In genomic region chr2:207468504-207468903, GRCh38 we compare ENCODE assay signal across 17 cellular contexts.
DNase-seq lines count a peak whose midpoint lies in the region; ATAC-seq, FAIRE-seq and TF ChIP-seq lines count a peak whose summit lies in the region.
"Had no signal": no experiment of that assay in that cellular context is flagged by ENCODE, and none has a peak within 500 bp of the region (broad histone marks: within the 10 kb centered on the region; RNA-seq: fewer than 3 reads in every experiment).

No MANE protein-coding gene starts in this region.

- H3K36me3 ChIP-seq in breast epithelium: no peaks in the 10 kb centered on the region
- no peaks in the 10 kb centered on the region for H3K36me3 ChIP-seq in astrocyte (ENCODE audit: insufficient read depth, low read length)

- H3K4me1 Mint-ChIP-seq in MCF 10A (ENCODE audit: insufficient read depth, unreplicated experiment) (peaks cover 21% of the 10 kb centered on the region), astrocyte (ENCODE audit: low read depth, unreplicated experiment) (peaks cover 29% of the 10 kb centered on the region), immature natural killer cell (peaks cover 27 to 35% of the 10 kb centered on the region in 2 donors)
- H3K4me1 Mint-ChIP-seq in stimulated activated naive B cell treated with anti-CD40 and anti-IgM and Interleukin-4, amounts not matched to agents 10 μg/mL and 1 μg/mL and 100 μg/mL, for 72 hours: peaks cover 0 to 16% of the 10 kb centered on the region in 2 donors

- H3K4me2 ChIP-seq in astrocyte (ENCODE audit: low read length): no peak overlapping the region
- H3K4me2 ChIP-seq: A549 had no signal

- H3K27ac ChIP-seq in breast epithelium: peak overlapping the region in 1 of 2 donors; percentile 38
- H3K27ac ChIP-seq in astrocyte (ENCODE audit: low read depth, low read length): peak overlapping the region; percentile 40

- intact Hi-C loops in MCF 10A (cut with micrococcal nuclease) (no loop called here), breast epithelium (cut with DNase I; ENCODE audit: low total_unique reads) (no loop called here)

- H2AFZ ChIP-seq in astrocyte (ENCODE audit: low read depth, low read length): no peak overlapping the region

- no peaks in the 10 kb centered on the region for H3K9me3 Mint-ChIP-seq in MCF 10A (ENCODE audit: unreplicated experiment)
- peaks cover 5% of the 10 kb centered on the region for H3K9me3 Mint-ChIP-seq in astrocyte (ENCODE audit: unreplicated experiment)
- H3K9me3 Mint-ChIP-seq in immature natural killer cell: no peaks in the 10 kb centered on the region
- no peaks in the 10 kb centered on the region for H3K9me3 Mint-ChIP-seq in stimulated activated naive B cell treated with anti-CD40 and anti-IgM and Interleukin-4, amounts not matched to agents 10 μg/mL and 1 μg/mL and 100 μg/mL, for 72 hours
- H3K9me3 Mint-ChIP-seq: CD4-positive, alpha-beta T cell; H9 had no signal

- POLR2A ChIA-PET in MCF 10A (lab: Yijun Ruan, JAX): interaction anchor here (0.6 to 1.5 kb wide), 2 partner anchors 134 to 214 kb away, joined by 3 to 5 read pairs; no protein-coding TSS in a partner anchor

- TF ChIP-seq POLR2A in breast epithelium (IDR thresholded peaks at IDR 0.05): no peak

- H3K9ac ChIP-seq in astrocyte (ENCODE audit: low read length): no peak overlapping the region

- H3K4me3 ChIP-seq in breast epithelium (no peak overlapping the region), astrocyte (ENCODE audit: insufficient read depth, low read depth, low read length) (no peak overlapping the region)
- H3K4me3 ChIP-seq: A549 had no signal

- H3K36me3 Mint-ChIP-seq in MCF 10A (ENCODE audit: insufficient read depth, unreplicated experiment): no peaks in the 10 kb centered on the region
- no peaks in the 10 kb centered on the region for H3K36me3 Mint-ChIP-seq in astrocyte (ENCODE audit: low read depth, unreplicated experiment)
- no peaks in the 10 kb centered on the region for H3K36me3 Mint-ChIP-seq in immature natural killer cell
- H3K36me3 Mint-ChIP-seq in stimulated activated naive B cell treated with anti-CD40 and anti-IgM and Interleukin-4, amounts not matched to agents 10 μg/mL and 1 μg/mL and 100 μg/mL, for 72 hours: peaks cover 0 to 1% of the 10 kb centered on the region in 2 donors

- no peak overlapping the region for H3K4me3 Mint-ChIP-seq in MCF 10A (ENCODE audit: unreplicated experiment)
- H3K4me3 Mint-ChIP-seq in astrocyte (ENCODE audit: unreplicated experiment): no peak overlapping the region
- peak overlapping the region in 3 of 5 donors; percentile 14 to 65 (median 64) for H3K4me3 Mint-ChIP-seq in immature natural killer cell
- H3K4me3 Mint-ChIP-seq in stimulated activated naive B cell treated with anti-CD40 and anti-IgM and Interleukin-4, amounts not matched to agents 10 μg/mL and 1 μg/mL and 100 μg/mL, for 72 hours: no peak overlapping the region
- H3K4me3 Mint-ChIP-seq: CD4-positive, alpha-beta T cell; H9 had no signal

- no peaks in the 10 kb centered on the region for H4K20me1 ChIP-seq in astrocyte (ENCODE audit: insufficient read depth, low read length)

- no peaks in the 10 kb centered on the region for H3K4me1 ChIP-seq in breast epithelium
- peaks cover 21% of the 10 kb centered on the region for H3K4me1 ChIP-seq in astrocyte (ENCODE audit: insufficient read depth, low read length)

- no peak for FAIRE-seq in astrocyte (lab: Jason Lieb, UNC)
- FAIRE-seq: A549 had no signal

- CTCF ChIA-PET in MCF 10A (lab: Yijun Ruan, JAX): interaction anchor here (0.6 to 6.9 kb wide), 5 partner anchors 210 to 667 kb away, joined by 3 to 85 read pairs (median 4); no protein-coding TSS in a partner anchor

- DNase-seq in MCF 10A (ENCODE audit: unreplicated experiment) (no peak), breast epithelium (ENCODE audit: low spot score in 2 of 2) (no peak), astrocyte (ENCODE audit: low read depth) (no peak), immature natural killer cell (no peak), NCI-H82 treated with DMSO at 0.1 percent for 48 hours (lab: John Stamatoyannopoulos, UW; ENCODE audit: unreplicated experiment) (no peak), NCI-H1092 (lab: John Stamatoyannopoulos, UW) (no peak), NCI-H2107 (lab: John Stamatoyannopoulos, UW) (no peak)
- no peak for DNase-seq in stimulated activated naive B cell treated with anti-CD40 and anti-IgM and Interleukin-4, amounts not matched to agents 10 μg/mL and 1 μg/mL and 100 μg/mL, for 72 hours
- DNase-seq: CD4-positive, alpha-beta T cell; GF-D8; H9; NCI-H1436 treated with DMSO at 0.1 percent for 48 hours; NCI-H2029; NCI-H2171; NCI-H526 had no signal

- no peaks in the 10 kb centered on the region for H3K9me3 ChIP-seq in breast epithelium
- no peaks in the 10 kb centered on the region for H3K9me3 ChIP-seq in astrocyte (ENCODE audit: insufficient read depth, low read depth, low read length)
- H3K9me3 ChIP-seq: A549 had no signal

- ATAC-seq in stimulated activated naive B cell treated with anti-CD40 and anti-IgM and Interleukin-4, amounts not matched to agents 10 μg/mL and 1 μg/mL and 100 μg/mL, for 72 hours (replicated peaks): no peak
- ATAC-seq: A549, Panc1 had no signal

- TF ChIP-seq CTCF in MCF 10A (IDR thresholded peaks at IDR 0.05; ENCODE audit: unreplicated experiment): no peak
- TF ChIP-seq CTCF in breast epithelium (IDR thresholded peaks at IDR 0.05): no peak
- TF ChIP-seq CTCF in astrocyte (IDR thresholded peaks at IDR 0.05; ENCODE audit: insufficient read depth, low read depth, low read length): no peak

- H3K27ac Mint-ChIP-seq in MCF 10A (ENCODE audit: low read depth, unreplicated experiment) (peak overlapping the region; percentile 87), astrocyte (ENCODE audit: unreplicated experiment) (no peak overlapping the region), immature natural killer cell (peak overlapping the region in 5 of 6 donors; percentile 35 to 85 (median 64))
- peak overlapping the region; percentile 37 for H3K27ac Mint-ChIP-seq in stimulated activated naive B cell treated with anti-CD40 and anti-IgM and Interleukin-4, amounts not matched to agents 10 μg/mL and 1 μg/mL and 100 μg/mL, for 72 hours
- H3K27ac Mint-ChIP-seq: CD4-positive, alpha-beta T cell; H9 had no signal

- no peaks in the 10 kb centered on the region for H3K79me2 ChIP-seq in astrocyte (ENCODE audit: insufficient read depth, low read length)

- H3K27me3 Mint-ChIP-seq in MCF 10A (ENCODE audit: insufficient read depth, unreplicated experiment): no peaks in the 10 kb centered on the region
- H3K27me3 Mint-ChIP-seq in astrocyte (ENCODE audit: low read depth, unreplicated experiment): no peaks in the 10 kb centered on the region
- H3K27me3 Mint-ChIP-seq in immature natural killer cell (ENCODE audit: low read depth in 3 of 3): peaks cover 0 to 16% (median 0%) of the 10 kb centered on the region in 3 donors
- H3K27me3 Mint-ChIP-seq in stimulated activated naive B cell treated with anti-CD40 and anti-IgM and Interleukin-4, amounts not matched to agents 10 μg/mL and 1 μg/mL and 100 μg/mL, for 72 hours: no peaks in the 10 kb centered on the region
- H3K27me3 Mint-ChIP-seq: CD4-positive, alpha-beta T cell had no signal

- H3K27me3 ChIP-seq in breast epithelium (no peaks in the 10 kb centered on the region), astrocyte (ENCODE audit: insufficient read depth, low read length) (no peaks in the 10 kb centered on the region)

- BruUV-seq in MCF 10A (replicated peaks; lab: Mats Ljungman, UMichigan): no TSS peak

Comparison
In these comparisons a context has a peak if more than half of its experiments do, and no peak if none do; other contexts are left out.
1. H3K4me3 Mint-ChIP-seq: peak in immature natural killer cell (3 of 5); none in MCF 10A (single experiment), astrocyte (single experiment) and stimulated activated naive B cell treated with anti-CD40 and anti-IgM and Interleukin-4, amounts not matched to agents 10 μg/mL and 1 μg/mL and 100 μg/mL, for 72 hours (0 of 2).